ENCODE assay signal across 8 cellular contexts in the genomic region with DNA sequence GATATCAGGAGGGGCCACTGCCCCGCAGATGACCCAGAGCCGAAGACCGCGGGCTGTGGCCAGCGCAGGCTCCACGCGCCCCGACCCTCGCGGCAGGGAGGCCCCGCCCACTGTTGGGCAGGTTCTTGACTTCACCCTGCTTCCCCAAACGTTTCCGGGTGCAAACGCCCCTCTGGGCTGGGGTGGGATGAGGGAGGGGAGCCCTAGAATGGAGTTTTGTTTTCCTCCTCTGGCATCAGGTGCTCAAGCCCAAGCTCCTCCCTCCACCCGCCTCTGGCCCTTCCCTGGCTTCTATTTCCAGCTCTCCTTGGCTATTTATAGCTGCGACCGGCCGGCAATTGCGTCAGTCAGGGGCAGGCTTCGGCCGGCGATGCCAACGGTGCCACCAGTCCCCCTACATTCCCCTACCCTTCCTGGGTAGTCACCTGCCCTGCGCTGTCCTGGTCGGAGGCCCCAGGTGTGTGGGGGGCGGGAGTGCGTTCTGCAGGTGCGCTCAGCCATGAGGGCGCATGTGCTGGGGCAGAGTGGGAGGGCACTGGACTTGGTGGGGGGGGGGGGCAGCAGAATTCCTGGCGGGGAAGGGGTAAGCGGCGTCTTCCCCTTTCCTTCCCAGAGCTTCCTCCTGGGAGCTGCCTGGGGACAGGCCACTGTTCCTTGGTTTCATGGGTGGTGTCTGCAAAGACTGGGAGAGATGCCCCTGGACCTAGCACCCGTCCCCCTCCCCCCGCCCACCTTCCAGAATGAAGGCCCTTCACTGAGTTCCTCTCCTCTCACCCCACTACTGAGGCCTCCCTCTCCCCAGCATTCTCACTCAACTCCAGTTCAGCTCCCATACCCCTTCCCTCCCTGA. TPM values are rescaled to one million over a fixed set of nuclear protein-coding genes. Genes with fewer than 3 reads are reported as not detected.
DNase-seq lines count a peak whose midpoint lies in the region; ATAC-seq and TF ChIP-seq lines count a peak whose summit lies in the region.

No MANE protein-coding gene starts in this region.

- TF ChIP-seq POLR2A in heart left ventricle (IDR thresholded peaks at IDR 0.05) = peak in 1 of 2 donors; percentile 64
- TF ChIP-seq POLR2A in prostate gland (IDR thresholded peaks at IDR 0.05) = peak; percentile 47

- 5 to 11% (median 9%) methylated on average over 26 to 34 of the region's 34 CpGs for WGBS in heart left ventricle, 4 donors
- 11% methylated on average over 34 of the region's 34 CpGs for WGBS in prostate gland

- H3K4me1 Mint-ChIP-seq in T-cell = peaks cover 0 to 13% (median 4%) of the 10 kb centered on the region in 3 donors
- H3K4me1 Mint-ChIP-seq in stimulated activated naive CD8-positive, alpha-beta T cell treated with anti-CD3 and anti-CD28 coated beads, Interleukin-15, amount 100 ng/mL, for 72 hours = peaks cover 12% of the 10 kb centered on the region

- H3K4me1 ChIP-seq in heart left ventricle (peaks cover 8 to 46% (median 23%) of the 10 kb centered on the region in 12 donors), prostate gland (replicated peaks) (peaks cover 9% of the 10 kb centered on the region)

- peaks cover 15 to 40% of the 10 kb centered on the region in 2 donors for H3K27me3 Mint-ChIP-seq in T-cell
- H3K27me3 Mint-ChIP-seq in stimulated activated naive CD8-positive, alpha-beta T cell treated with anti-CD3 and anti-CD28 coated beads, Interleukin-15, amount 100 ng/mL, for 72 hours = peaks cover 67% of the 10 kb centered on the region

- no peak overlapping the region for H3K27ac Mint-ChIP-seq in T-cell
- no peak overlapping the region for H3K27ac Mint-ChIP-seq in stimulated activated naive CD8-positive, alpha-beta T cell treated with anti-CD3 and anti-CD28 coated beads, Interleukin-15, amount 100 ng/mL, for 72 hours

- H3K9me3 Mint-ChIP-seq in T-cell = no peaks in the 10 kb centered on the region
- H3K9me3 Mint-ChIP-seq in stimulated activated naive CD8-positive, alpha-beta T cell treated with anti-CD3 and anti-CD28 coated beads, Interleukin-15, amount 100 ng/mL, for 72 hours = no peaks in the 10 kb centered on the region

- intact Hi-C loops in heart left ventricle (cut with DNase I) = loop anchor here in 6 of 10 donors (2.0 to 10.0 kb wide), 3 partner anchors 76 to 86 kb away; a partner anchor contains a TSS
- intact Hi-C loops in prostate gland (cut with DNase I) = no loop called here

- DNase-seq in NCI-H2171 treated with DMSO at 0.1 percent for 48 hours (lab: John Stamatoyannopoulos, UW) (peak; percentile 5), NCI-H2171 (lab: John Stamatoyannopoulos, UW) (no peak), T-cell (no peak), heart left ventricle (peak; percentile 82 to 90 (median 85)), prostate gland (ENCODE audit: low spot score) (peak; percentile 69), SHP77 treated with DMSO at 0.1 percent for 48 hours (lab: John Stamatoyannopoulos, UW) (no peak), GOT3 (lab: John Stamatoyannopoulos, UW) (no peak)
- DNase-seq in stimulated activated naive CD8-positive, alpha-beta T cell treated with anti-CD3 and anti-CD28 coated beads, Interleukin-15, amount 100 ng/mL, for 72 hours = no peak

- no peaks in the 10 kb centered on the region for H3K9me3 ChIP-seq in heart left ventricle
- no peaks in the 10 kb centered on the region for H3K9me3 ChIP-seq in prostate gland

- no peaks in the 10 kb centered on the region for H3K36me3 Mint-ChIP-seq in T-cell

- H3K4me3 ChIP-seq in heart left ventricle (peak overlapping the region in 10 of 12 donors; percentile 29 to 63 (median 52)), prostate gland (peak overlapping the region in 1 of 2 donors; percentile 9)

- no peak for TF ChIP-seq CTCF in heart left ventricle (IDR thresholded peaks at IDR 0.05)
- no peak for TF ChIP-seq CTCF in prostate gland (IDR thresholded peaks at IDR 0.05)

- CTCF ChIA-PET in T-cell (lab: Charles Lee) = interaction anchor here in 1 of 2 donors (0.5 to 1.1 kb wide), 2 partner anchors 27 to 30 kb away, joined by 4 to 6 read pairs; no protein-coding TSS in a partner anchor

- no peaks in the 10 kb centered on the region for H3K36me3 ChIP-seq in heart left ventricle
- no peaks in the 10 kb centered on the region for H3K36me3 ChIP-seq in prostate gland

- POLR2A ChIA-PET in T-cell (lab: Charles Lee) = no interaction called here

- H3K27ac ChIP-seq in heart left ventricle (peak overlapping the region; percentile 72 to 95 (median 84)), prostate gland (no peak overlapping the region)

- no peak for ATAC-seq in T-cell (replicated peaks in 1 of 4)
- peak; percentile 79 to 91 (median 80) for ATAC-seq in heart left ventricle
- no peak for ATAC-seq in stimulated activated naive CD8-positive, alpha-beta T cell treated with anti-CD3 and anti-CD28 coated beads, Interleukin-15, amount 100 ng/mL, for 72 hours

- H3K4me3 Mint-ChIP-seq in T-cell = peak overlapping the region in 2 of 3 donors; percentile 13 to 54
- peak overlapping the region in 1 of 2 donors; percentile 46 for H3K4me3 Mint-ChIP-seq in stimulated activated naive CD8-positive, alpha-beta T cell treated with anti-CD3 and anti-CD28 coated beads, Interleukin-15, amount 100 ng/mL, for 72 hours

- H3K27me3 ChIP-seq in heart left ventricle (peaks cover 0 to 35% (median 9%) of the 10 kb centered on the region in 9 donors), prostate gland (replicated peaks; ENCODE audit: insufficient read depth) (peaks cover 16% of the 10 kb centered on the region)

RNA-seq across cellular contexts. Expression of a gene that starts 23.6 kb away (rescaled TPM):
- total RNA-seq in T-cell = 10 to 100 TPM in 2 of 5 donors, 1 to 10 TPM in 3; 5.2 to 64.3 (median 8.7) TPM
- total RNA-seq in heart left ventricle = 10 to 100 TPM in 8 of 9 donors, 1 to 10 TPM in 1; 9.8 to 29.9 (median 17.1) TPM
- 10 to 100 TPM; 10.9 to 12.8 TPM for polyA plus RNA-seq in heart left ventricle
- 10 to 100 TPM in 1 of 2 donors, 1 to 10 TPM in 1; 8.8 to 17.2 TPM for total RNA-seq in prostate gland

RNA-seq across cellular contexts. Expression of a gene that starts 36.6 kb away (rescaled TPM):
- not detected for total RNA-seq in T-cell
- not detected for total RNA-seq in heart left ventricle
- polyA plus RNA-seq in heart left ventricle = not detected
- not detected for total RNA-seq in prostate gland

RNA-seq across cellular contexts. Expression of a gene that starts 49.6 kb away (rescaled TPM):
- total RNA-seq in T-cell (not detected), heart left ventricle (not detected), prostate gland (not detected)
- polyA plus RNA-seq in heart left ventricle = not detected

RNA-seq across cellular contexts. Expression of a gene that starts 59.8 kb away (rescaled TPM):
- total RNA-seq in T-cell = not detected
- total RNA-seq in heart left ventricle = not detected
- polyA plus RNA-seq in heart left ventricle = not detected
- not detected for total RNA-seq in prostate gland

Comparison
In these comparisons a context has a peak if more than half of its experiments do, and no peak if none do; other contexts are left out.
1. DNase-seq: peak in NCI-H2171 treated with DMSO at 0.1 percent for 48 hours (single experiment), heart left ventricle (5 of 5) and prostate gland (single experiment); none in NCI-H2171 (single experiment), T-cell (0 of 34), SHP77 treated with DMSO at 0.1 percent for 48 hours (single experiment), GOT3 (single experiment) and stimulated activated naive CD8-positive, alpha-beta T cell treated with anti-CD3 and anti-CD28 coated beads, Interleukin-15, amount 100 ng/mL, for 72 hours (0 of 2).
2. ATAC-seq: peak in heart left ventricle (4 of 4); none in T-cell (0 of 4) and stimulated activated naive CD8-positive, alpha-beta T cell treated with anti-CD3 and anti-CD28 coated beads, Interleukin-15, amount 100 ng/mL, for 72 hours (single experiment).
3. H3K27ac ChIP-seq: peak in heart left ventricle (12 of 12); none in prostate gland (0 of 2).